ENCODE assay signal across 8 cellular contexts in the genomic region with DNA sequence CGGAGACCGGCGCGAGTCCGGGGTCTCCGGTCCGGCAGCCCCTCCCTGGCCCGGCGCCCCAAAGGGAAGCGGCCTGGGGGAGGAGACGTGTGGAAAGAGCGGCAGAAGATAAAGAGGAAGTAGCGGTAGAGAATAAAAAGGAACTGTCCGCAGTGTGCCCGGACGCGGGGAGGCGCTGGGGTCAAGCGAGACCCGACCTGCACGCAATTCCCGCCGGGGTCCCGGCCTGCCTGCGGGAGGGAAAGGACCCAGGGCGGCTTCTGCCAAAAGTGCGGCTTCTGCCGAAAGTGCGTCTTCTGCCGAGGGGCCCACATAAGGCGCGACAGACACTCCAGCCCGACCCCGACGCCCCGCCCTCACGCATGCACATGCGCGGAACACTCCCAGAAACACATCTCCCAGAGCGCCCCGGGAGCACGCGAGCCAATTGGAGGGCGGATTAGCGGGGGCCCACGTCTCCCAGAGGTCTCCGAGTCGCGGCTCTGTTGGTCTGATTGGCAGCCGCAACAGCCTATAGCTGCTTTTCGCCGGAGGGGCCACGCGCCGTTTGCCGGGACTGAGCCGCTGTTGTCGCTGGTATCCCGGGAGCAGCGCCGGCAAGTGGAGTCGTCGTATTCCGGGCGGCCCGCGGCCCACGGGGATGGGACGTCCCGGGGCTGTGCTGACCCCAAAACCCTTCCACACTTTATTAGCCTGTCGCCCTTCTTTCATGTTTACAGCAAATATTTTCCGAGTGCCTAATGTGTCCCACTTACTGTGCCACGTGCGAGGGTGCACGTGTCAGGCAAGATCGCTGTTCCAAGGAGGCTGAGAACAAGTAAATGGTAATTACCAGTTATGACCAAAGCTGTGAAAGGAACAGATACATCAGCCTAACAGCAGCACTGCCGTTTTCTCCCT. TPM values are rescaled to one million over a fixed set of nuclear protein-coding genes. Genes with fewer than 3 reads are reported as not detected.
A peak's percentile ranks its signal among the peaks of the same experiment; 100 is the strongest.
DNase-seq lines count a peak whose midpoint lies in the region; ATAC-seq and TF ChIP-seq lines count a peak whose summit lies in the region.

No MANE protein-coding gene starts in this region.

- peak overlapping the region; percentile 89 to 94 for H3K27ac ChIP-seq in ascending aorta

- H3K36me3 ChIP-seq in ascending aorta: peaks cover 0 to 7% of the 10 kb centered on the region in 2 donors

- peak; percentile 76 for ATAC-seq in HG02938 (IDR thresholded peaks at IDR 0.05; ENCODE audit: unreplicated experiment)

- H3K4me3 ChIP-seq in ascending aorta: peak overlapping the region; percentile 56 to 66

- H3K9me3 ChIP-seq in ascending aorta: peaks cover 3 to 7% of the 10 kb centered on the region in 2 donors

- H3K4me1 ChIP-seq in ascending aorta: peaks cover 0 to 10% of the 10 kb centered on the region in 2 donors

- intact Hi-C loops in ascending aorta (cut with DNase I): loop anchor here (1.0 to 10.0 kb wide), 7 partner anchors 18 to 240 kb away; partner anchors contain the start of genes CLUAP1, HCFC1R1, THOC6 and TIGD7

- no peaks in the 10 kb centered on the region for H3K27me3 ChIP-seq in ascending aorta

- TF ChIP-seq POLR2A in GM15510 (IDR thresholded peaks at IDR 0.05; ENCODE audit: borderline replicate concordance, extremely low read depth, insufficient read length): peak; percentile 84

- DNase-seq in NCI-H1694 treated with DMSO at 0.1 percent for 48 hours (lab: John Stamatoyannopoulos, UW): peak; percentile 94
- DNase-seq in T-helper 2 cell: peak; percentile 89 to 99 (median 96)
- peak; percentile 90 to 98 for DNase-seq in ascending aorta (ENCODE audit: low spot score in 2 of 2)
- peak; percentile 99 for DNase-seq in hepatic stellate cell (ENCODE audit: low spot score)
- peak; percentile 87 for DNase-seq in renal cortical epithelial cell (ENCODE audit: low read depth)
- no peak for DNase-seq in 8988T

- peak in 1 of 3 experiments; percentile 33 for TF ChIP-seq CTCF in ascending aorta (IDR thresholded peaks at IDR 0.05)

RNA-seq across cellular contexts. Expression of gene MEFV, which starts 8.0 kb away (rescaled TPM):
- total RNA-seq in ascending aorta (1.1 TPM), renal cortical epithelial cell (0.10 TPM in 1 of 2 replicates, not detected in the other)

RNA-seq across cellular contexts. Expression of gene ZNF263, which starts 18.9 kb away (rescaled TPM):
- total RNA-seq in ascending aorta: 61.8 TPM
- 52.7 and 59.0 TPM in 2 replicates for total RNA-seq in renal cortical epithelial cell

RNA-seq across cellular contexts. Expression of gene ZNF200, which starts 29.4 kb away (rescaled TPM):
- 14.6 TPM for total RNA-seq in ascending aorta
- 13.4 and 13.7 TPM in 2 replicates for total RNA-seq in renal cortical epithelial cell

RNA-seq across cellular contexts. Expression of gene TIGD7, which starts 40.8 kb away (rescaled TPM):
- total RNA-seq in ascending aorta (1.6 TPM), renal cortical epithelial cell (3.1 and 4.9 TPM in 2 replicates)

RNA-seq across cellular contexts. Expression of gene ZNF75A, which starts 40.9 kb away (rescaled TPM):
- total RNA-seq in ascending aorta (8.3 TPM), renal cortical epithelial cell (8.5 and 28.2 TPM in 2 replicates)
